In genomic region chr3:49585261-49585755, GRCh38 we compare ENCODE assay signal across 1 cellular context. TPM values are rescaled to one million over a fixed set of nuclear protein-coding genes. Genes with fewer than 3 reads are reported as not detected.
"Had no signal": no experiment of that assay in that cellular context is flagged by ENCODE, and none has a peak within 500 bp of the region (broad histone marks: within the 10 kb centered on the region; RNA-seq: fewer than 3 reads in every experiment).

No MANE protein-coding gene starts in this region.

RNA-seq across cellular contexts. Expression of gene BSN, which starts 31.0 kb away (rescaled TPM):
- total RNA-seq: HT-29 had no signal
